Comparison of ENCODE assay signal across 6 cellular contexts in genomic region chr12:77697126-77697525, GRCh38.
"Had no signal": no experiment of that assay in that cellular context is flagged by ENCODE, and none has a peak within 500 bp of the region (broad histone marks: within the 10 kb centered on the region; RNA-seq: fewer than 3 reads in every experiment).

No MANE protein-coding gene starts in this region.

- DNase-seq: H9, HCEC 1CT, IMR-90, KG1 had no signal

- H3K27ac Mint-ChIP-seq: GM23338, H9 had no signal

- H3K4me3 Mint-ChIP-seq: GM23338, H9 had no signal

- H3K4me1 Mint-ChIP-seq: GM23338, H9 had no signal

- H3K9me3 Mint-ChIP-seq: GM23338, H9 had no signal

- H3K4me2 ChIP-seq: GM23338 had no signal

- H3K4me3 ChIP-seq: GM23338, K562 had no signal

- ATAC-seq: GM23338, K562 had no signal

- H2AFZ ChIP-seq: GM23338 had no signal
